1 cellular context compared by ENCODE assay signal in genomic region chr2:192197387-192197786, GRCh38.
TF ChIP-seq lines count a peak whose summit lies in the region.

No MANE protein-coding gene starts in this region.

TF ChIP-seq in Ishikawa, 13 proteins besides CTCF, POLR2A, EP300 and RAD21 (continued from another document):
- TF ChIP-seq, protein P1, sequence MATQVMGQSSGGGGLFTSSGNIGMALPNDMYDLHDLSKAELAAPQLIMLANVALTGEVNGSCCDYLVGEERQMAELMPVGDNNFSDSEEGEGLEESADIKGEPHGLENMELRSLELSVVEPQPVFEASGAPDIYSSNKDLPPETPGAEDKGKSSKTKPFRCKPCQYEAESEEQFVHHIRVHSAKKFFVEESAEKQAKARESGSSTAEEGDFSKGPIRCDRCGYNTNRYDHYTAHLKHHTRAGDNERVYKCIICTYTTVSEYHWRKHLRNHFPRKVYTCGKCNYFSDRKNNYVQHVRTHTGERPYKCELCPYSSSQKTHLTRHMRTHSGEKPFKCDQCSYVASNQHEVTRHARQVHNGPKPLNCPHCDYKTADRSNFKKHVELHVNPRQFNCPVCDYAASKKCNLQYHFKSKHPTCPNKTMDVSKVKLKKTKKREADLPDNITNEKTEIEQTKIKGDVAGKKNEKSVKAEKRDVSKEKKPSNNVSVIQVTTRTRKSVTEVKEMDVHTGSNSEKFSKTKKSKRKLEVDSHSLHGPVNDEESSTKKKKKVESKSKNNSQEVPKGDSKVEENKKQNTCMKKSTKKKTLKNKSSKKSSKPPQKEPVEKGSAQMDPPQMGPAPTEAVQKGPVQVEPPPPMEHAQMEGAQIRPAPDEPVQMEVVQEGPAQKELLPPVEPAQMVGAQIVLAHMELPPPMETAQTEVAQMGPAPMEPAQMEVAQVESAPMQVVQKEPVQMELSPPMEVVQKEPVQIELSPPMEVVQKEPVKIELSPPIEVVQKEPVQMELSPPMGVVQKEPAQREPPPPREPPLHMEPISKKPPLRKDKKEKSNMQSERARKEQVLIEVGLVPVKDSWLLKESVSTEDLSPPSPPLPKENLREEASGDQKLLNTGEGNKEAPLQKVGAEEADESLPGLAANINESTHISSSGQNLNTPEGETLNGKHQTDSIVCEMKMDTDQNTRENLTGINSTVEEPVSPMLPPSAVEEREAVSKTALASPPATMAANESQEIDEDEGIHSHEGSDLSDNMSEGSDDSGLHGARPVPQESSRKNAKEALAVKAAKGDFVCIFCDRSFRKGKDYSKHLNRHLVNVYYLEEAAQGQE (IDR thresholded peaks at IDR 0.05; ENCODE audit: low read depth) = no peak
- TF ChIP-seq YY1 (IDR thresholded peaks at IDR 0.05; ENCODE audit: low read depth) (no peak), CEBPB (IDR thresholded peaks at IDR 0.05) (no peak), FOXM1 (IDR thresholded peaks at IDR 0.05; ENCODE audit: borderline replicate concordance, low read depth) (no peak), TCF12 (IDR thresholded peaks at IDR 0.05; ENCODE audit: low read depth) (no peak)
TF ChIP-seq in Ishikawa: peak in this region for 0.
